In genomic region chr4:15253346-15253745, GRCh38 we compare ENCODE assay signal across 13 cellular contexts.
DNase-seq lines count a peak whose midpoint lies in the region; ATAC-seq and TF ChIP-seq lines count a peak whose summit lies in the region.
"Had no signal": no experiment of that assay in that cellular context is flagged by ENCODE, and none has a peak within 500 bp of the region (broad histone marks: within the 10 kb centered on the region; RNA-seq: fewer than 3 reads in every experiment).

No MANE protein-coding gene starts in this region.

- H3K9me3 ChIP-seq in lower lobe of right lung, result no peaks in the 10 kb centered on the region
- H3K9me3 ChIP-seq: esophagus muscularis mucosa, thyroid gland had no signal

- H3K27ac Mint-ChIP-seq in naive B cell, result peak overlapping the region in 5 of 6 donors; percentile 2 to 87 (median 12)
- H3K27ac Mint-ChIP-seq in chondrocyte (ENCODE audit: unreplicated experiment), result no peak overlapping the region
- H3K27ac Mint-ChIP-seq: CD4-positive, CD25-positive, alpha-beta regulatory T cell; HFFc6 had no signal

- ATAC-seq in GM18870 (IDR thresholded peaks at IDR 0.05; ENCODE audit: unreplicated experiment), result peak; percentile 95
- ATAC-seq in GM21529 (IDR thresholded peaks at IDR 0.05; ENCODE audit: unreplicated experiment), result peak; percentile 86
- peak; percentile 66 for ATAC-seq in HG03066 (IDR thresholded peaks at IDR 0.05; ENCODE audit: low read depth, unreplicated experiment)
- ATAC-seq in naive B cell (ENCODE audit: low read depth in 2 of 2), result peak; percentile 66 to 92
- ATAC-seq in esophagus mucosa, result no peak
- no peak for ATAC-seq in lower lobe of right lung

- H3K4me1 ChIP-seq in lower lobe of right lung, result no peaks in the 10 kb centered on the region
- H3K4me1 ChIP-seq: esophagus muscularis mucosa, thyroid gland had no signal

- TF ChIP-seq CTCF in chondrocyte (IDR thresholded peaks at IDR 0.05) (no peak), lower lobe of right lung (IDR thresholded peaks at IDR 0.05) (no peak)

- H3K4me3 Mint-ChIP-seq in naive B cell (peak overlapping the region in 6 of 8 donors; percentile 7 to 43 (median 38)), chondrocyte (ENCODE audit: unreplicated experiment) (no peak overlapping the region)
- H3K4me3 Mint-ChIP-seq: CD4-positive, CD25-positive, alpha-beta regulatory T cell; HFFc6 had no signal

- no peak overlapping the region for H3K27ac ChIP-seq in lower lobe of right lung
- H3K27ac ChIP-seq: esophagus muscularis mucosa, thyroid gland had no signal

- DNase-seq in naive B cell (peak; percentile 22), NCI-H526 (lab: John Stamatoyannopoulos, UW) (no peak), chondrocyte (ENCODE audit: low spot score) (no peak), lower lobe of right lung (no peak)
- DNase-seq: activated CD4-positive, CD25-positive, alpha-beta regulatory T cell treated with anti-CD3 and anti-CD28 coated beads, Interleukin-2, amount 50 U/mL, for 72 hours; CD4-positive, CD25-positive, alpha-beta regulatory T cell; HFFc6; thyroid gland had no signal

- H3K9me3 Mint-ChIP-seq in naive B cell (peaks cover 0 to 5% (median 0%) of the 10 kb centered on the region in 7 donors), chondrocyte (ENCODE audit: low read depth) (no peaks in the 10 kb centered on the region)
- H3K9me3 Mint-ChIP-seq: HFFc6 had no signal

- H3K27me3 ChIP-seq in lower lobe of right lung (ENCODE audit: low read depth), result no peaks in the 10 kb centered on the region
- H3K27me3 ChIP-seq: esophagus muscularis mucosa, thyroid gland had no signal

- H3K36me3 Mint-ChIP-seq in naive B cell (no peaks in the 10 kb centered on the region), chondrocyte (ENCODE audit: low read depth) (no peaks in the 10 kb centered on the region)
- H3K36me3 Mint-ChIP-seq: CD4-positive, CD25-positive, alpha-beta regulatory T cell had no signal

- H3K36me3 ChIP-seq in lower lobe of right lung, result no peaks in the 10 kb centered on the region
- H3K36me3 ChIP-seq: esophagus muscularis mucosa, thyroid gland had no signal

- H3K4me3 ChIP-seq in lower lobe of right lung, result no peak overlapping the region
- H3K4me3 ChIP-seq: esophagus muscularis mucosa, thyroid gland had no signal

- intact Hi-C loops in lower lobe of right lung (cut with DNase I), result no loop called here

- H3K27me3 Mint-ChIP-seq in naive B cell (no peaks in the 10 kb centered on the region), chondrocyte (ENCODE audit: low read depth) (peaks cover 8% of the 10 kb centered on the region)
- H3K27me3 Mint-ChIP-seq: CD4-positive, CD25-positive, alpha-beta regulatory T cell had no signal

- peaks cover 5 to 13% (median 12%) of the 10 kb centered on the region in 3 donors for H3K4me1 Mint-ChIP-seq in naive B cell
- H3K4me1 Mint-ChIP-seq in chondrocyte (ENCODE audit: low read depth), result peaks cover 14% of the 10 kb centered on the region
- H3K4me1 Mint-ChIP-seq: CD4-positive, CD25-positive, alpha-beta regulatory T cell had no signal

Comparison
In these comparisons a context has a peak if more than half of its experiments do, and no peak if none do; other contexts are left out.
1. ATAC-seq: peak in GM18870 (single experiment), GM21529 (single experiment), HG03066 (single experiment) and naive B cell (2 of 2); none in esophagus mucosa (single experiment) and lower lobe of right lung (0 of 2).